8 cellular contexts compared by ENCODE assay signal in the genomic region with DNA sequence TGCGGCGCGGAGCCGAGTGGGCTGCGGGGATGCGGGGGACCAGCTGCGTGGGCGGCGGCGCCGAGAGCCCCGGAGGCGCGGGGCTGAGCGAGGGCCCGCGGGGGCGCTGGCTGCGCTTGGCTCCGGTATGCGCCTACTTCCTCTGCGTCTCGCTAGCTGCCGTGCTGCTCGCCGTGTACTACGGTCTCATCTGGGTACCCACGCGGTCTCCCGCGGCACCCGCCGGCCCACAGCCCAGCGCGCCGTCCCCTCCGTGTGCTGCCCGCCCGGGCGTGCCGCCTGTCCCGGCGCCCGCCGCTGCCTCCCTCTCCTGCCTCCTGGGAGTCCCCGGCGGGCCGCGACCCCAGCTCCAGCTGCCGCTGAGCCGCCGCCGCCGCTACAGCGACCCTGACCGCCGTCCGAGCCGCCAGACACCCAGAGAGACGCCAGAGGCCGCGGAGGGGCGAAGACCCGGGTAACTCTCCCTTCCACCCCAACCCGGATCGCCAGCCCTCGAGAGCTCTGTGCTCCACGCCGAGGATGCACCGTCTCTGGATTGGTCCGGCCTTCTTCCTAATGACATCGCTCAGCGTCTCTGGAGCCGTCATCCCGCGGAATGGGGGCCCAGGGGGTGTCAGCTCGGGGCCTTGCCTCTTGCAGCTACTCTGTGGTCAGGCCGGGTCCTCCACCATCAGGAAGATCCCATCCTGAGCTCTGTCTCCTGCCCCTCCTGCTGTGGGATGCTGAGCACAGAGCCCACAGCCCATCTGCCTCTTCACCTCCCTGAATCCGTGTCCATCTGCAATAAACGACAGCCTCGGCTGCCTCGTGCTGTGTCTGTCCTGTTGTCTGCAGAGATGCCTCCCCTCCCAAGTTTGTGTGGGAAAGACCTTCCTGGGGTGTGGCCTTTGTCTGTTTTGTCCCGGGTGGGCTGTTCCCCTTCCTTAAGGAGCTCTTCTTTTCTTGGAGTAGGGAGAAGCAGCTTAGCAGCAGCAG. TPM values are rescaled to one million over a fixed set of nuclear protein-coding genes. Genes with fewer than 3 reads are reported as not detected.
DNase-seq lines count a peak whose midpoint lies in the region; TF ChIP-seq lines count a peak whose summit lies in the region.

No MANE protein-coding gene starts in this region.

- CTCF ChIA-PET in HEK293 (lab: Yijun Ruan, JAX), result interaction anchor here (0.5 to 3.0 kb wide), 16 partner anchors 8 to 432 kb away, joined by 3 to 20 read pairs (median 4); partner anchors contain the start of gene DHX34

- peaks cover 8 to 12% of the 10 kb centered on the region in 2 experiments; a peak in 2 of 3 replicates for H3K36me3 ChIP-seq in HEK293 (ENCODE audit: control insufficient read depth in 2 of 2, insufficient read depth in 1 of 2, low read length in 2 of 2)
- peaks cover 30% of the 10 kb centered on the region for H3K36me3 ChIP-seq in SJSA1
- H3K36me3 ChIP-seq in esophagus (ENCODE audit: control insufficient read depth in 2 of 2, insufficient read depth in 2 of 2, low read length in 1 of 2), result peaks cover 2 to 18% of the 10 kb centered on the region in 2 donors

- peak overlapping the region; percentile 76 for H3K27ac Mint-ChIP-seq in neural crest cell (ENCODE audit: unreplicated experiment)

- H3K4me1 Mint-ChIP-seq in neural crest cell, result peaks cover 39% of the 10 kb centered on the region

- H3K9me3 Mint-ChIP-seq in neural crest cell, result no peaks in the 10 kb centered on the region

- H3K4me1 ChIP-seq in HEK293 (ENCODE audit: control insufficient read depth, insufficient read depth, low read length) (peaks cover 11% of the 10 kb centered on the region), SJSA1 (replicated peaks) (peaks cover 46% of the 10 kb centered on the region), esophagus (ENCODE audit: control insufficient read depth in 2 of 2, insufficient read depth in 2 of 2, low read length in 1 of 2) (peaks cover 4 to 7% of the 10 kb centered on the region in 2 donors)

- TF ChIP-seq CTCF in HEK293 (tag by site-specific recombination; IDR thresholded peaks at IDR 0.05) (no peak), neural crest cell (conservative IDR thresholded peaks at IDR 0.05) (no peak)

- POLR2A ChIA-PET in HEK293 (lab: Yijun Ruan, JAX), result interaction anchor here (0.5 to 4.3 kb wide), 22 partner anchors 10 to 1645 kb away, joined by 3 to 108 read pairs (median 6); partner anchors contain the start of genes CCDC9, DHX34 and ZC3H4

- DNase-seq in EH (ENCODE audit: low read depth), result peak; percentile 26
- DNase-seq in SJSA1 (ENCODE audit: low read depth in 1 of 2, low spot score in 2 of 2), result peak in 1 of 2 experiments; percentile 20
- DNase-seq in neural crest cell (ENCODE audit: low read depth, low spot score), result peak; percentile 37
- no peak for DNase-seq in NAMALWA (ENCODE audit: low spot score)
- DNase-seq in activated gamma-delta T cell (lab: John Stamatoyannopoulos, UW), result no peak
- DNase-seq in foreskin melanocyte, result no peak

- H3K4me3 Mint-ChIP-seq in neural crest cell, result peak overlapping the region; percentile 90

- H3K27ac ChIP-seq in HEK293 (ENCODE audit: extremely low read depth, low read depth, low read length) (no peak overlapping the region; the same call in 1 of the 2 replicates), SJSA1 (peak overlapping the region; percentile 18), esophagus (ENCODE audit: low read depth in 2 of 2, low read length in 1 of 2) (peak overlapping the region; percentile 50 to 74)

- H3K36me3 Mint-ChIP-seq in neural crest cell (ENCODE audit: low read depth), result peaks cover 3% of the 10 kb centered on the region

- H3K4me3 ChIP-seq in HEK293 (ENCODE audit: low read depth, low read length), result peak overlapping the region; percentile 50
- H3K4me3 ChIP-seq in SJSA1, result peak overlapping the region; percentile 45
- H3K4me3 ChIP-seq in esophagus (ENCODE audit: low read depth in 1 of 2, low read length in 2 of 2), result peak overlapping the region; percentile 48 to 59

- peaks cover 14% of the 10 kb centered on the region for H3K27me3 Mint-ChIP-seq in neural crest cell (ENCODE audit: low read depth)

- H3K9me3 ChIP-seq in HEK293 (ENCODE audit: control insufficient read depth, insufficient read depth, low read depth, low read length) (no peaks in the 10 kb centered on the region), SJSA1 (replicated peaks) (no peaks in the 10 kb centered on the region; the same call in 1 of the 2 replicates), esophagus (ENCODE audit: control insufficient read depth in 2 of 2, insufficient read depth in 1 of 2, low read depth in 1 of 2, low read length in 1 of 2) (no peaks in the 10 kb centered on the region)

- no peaks in the 10 kb centered on the region for H3K27me3 ChIP-seq in SJSA1 (replicated peaks)
- H3K27me3 ChIP-seq in esophagus (ENCODE audit: control insufficient read depth in 1 of 2, insufficient read depth in 2 of 2, low read length in 2 of 2), result no peaks in the 10 kb centered on the region

- WGBS in esophagus, 2 donors, result 5 to 18% methylated on average over 43 to 83 of the region's 83 CpGs

TF ChIP-seq in HEK293, 187 proteins besides CTCF, POLR2A, EP300 and RAD21:
- TF ChIP-seq MYNN (tag by site-specific recombination; IDR thresholded peaks at IDR 0.05; ENCODE audit: borderline replicate concordance) (no peak), PRDM6 (tag by site-specific recombination; IDR thresholded peaks at IDR 0.05) (no peak), PATZ1 (tag by site-specific recombination; IDR thresholded peaks at IDR 0.05) (peak; percentile 57; the same call in 1 of the 2 replicates), KLF17 (tag by site-specific recombination; IDR thresholded peaks at IDR 0.05) (no peak), ZNF404 (tag by site-specific recombination; IDR thresholded peaks at IDR 0.05) (no peak), SCRT1 (tag by site-specific recombination; IDR thresholded peaks at IDR 0.05; ENCODE audit: borderline replicate concordance) (no peak), ZNF677 (tag by site-specific recombination; IDR thresholded peaks at IDR 0.05) (0 out of 2 replicates have a peak, but pooled peaks have one; percentile 11), ZNF585B (tag by site-specific recombination; IDR thresholded peaks at IDR 0.05) (no peak), ZBTB17 (tag by site-specific recombination; IDR thresholded peaks at IDR 0.05) (peak; percentile 91), SCRT2 (tag by site-specific recombination; IDR thresholded peaks at IDR 0.05) (no peak), SP7 (tag by site-specific recombination; IDR thresholded peaks at IDR 0.05) (no peak), ZNF350 (tag by site-specific recombination; IDR thresholded peaks at IDR 0.05) (no peak), ZNF747 (tag by site-specific recombination; IDR thresholded peaks at IDR 0.05) (no peak), ZNF660 (tag by site-specific recombination; IDR thresholded peaks at IDR 0.05) (0 out of 2 replicates have a peak, but pooled peaks have one; percentile 65)

RNA-seq across cellular contexts. Expression of gene INAFM1, which starts 0.5 kb away (rescaled TPM):
- 2.4 and 2.5 TPM in 2 replicates for total RNA-seq in SJSA1 (2014; rRNA removed; shearing (Covaris generic))
- polyA plus RNA-seq in esophagus, result 1 to 10 TPM; 5.6 to 7.4 TPM
- total RNA-seq in neural crest cell, result 10.2 and 10.6 TPM in 2 replicates

RNA-seq across cellular contexts. Expression of gene CCDC9, which starts 18.9 kb away (rescaled TPM):
- total RNA-seq in SJSA1 (2014; rRNA removed; shearing (Covaris generic)), result 8.0 and 12.1 TPM in 2 replicates
- polyA plus RNA-seq in esophagus, result 10 to 100 TPM; 12.9 to 22.2 TPM
- 24.6 and 26.1 TPM in 2 replicates for total RNA-seq in neural crest cell

RNA-seq across cellular contexts. Expression of gene C5AR1, which starts 34.5 kb away (rescaled TPM):
- total RNA-seq in SJSA1 (2014; rRNA removed; shearing (Covaris generic)), result not detected in 2 replicates
- under 1 TPM; 0.71 to 0.96 TPM for polyA plus RNA-seq in esophagus
- total RNA-seq in neural crest cell, result 0.44 TPM in 1 of 2 replicates, not detected in the other

RNA-seq across cellular contexts. Expression of gene BBC3, which starts 44.2 kb away (rescaled TPM):
- total RNA-seq in SJSA1 (2014; rRNA removed; shearing (Covaris generic)), result 4.5 and 10.1 TPM in 2 replicates
- polyA plus RNA-seq in esophagus, result 1 to 10 TPM; 1.4 to 1.8 TPM
- 6.1 and 6.3 TPM in 2 replicates for total RNA-seq in neural crest cell

RNA-seq across cellular contexts. Expression of gene C5AR2, which starts 56.8 kb away (rescaled TPM):
- not detected in 2 replicates for total RNA-seq in SJSA1 (2014; rRNA removed; shearing (Covaris generic))
- polyA plus RNA-seq in esophagus, result under 1 TPM; 0.12 to 0.29 TPM
- not detected in 2 replicates for total RNA-seq in neural crest cell

Comparison
In these comparisons a context has a peak if more than half of its experiments do, and no peak if none do; other contexts are left out.
1. DNase-seq: peak in EH (single experiment) and neural crest cell (single experiment); none in NAMALWA (single experiment), activated gamma-delta T cell (single experiment) and foreskin melanocyte (single experiment).
2. Peak in every context shown above with its lines, with median percentiles within 50 percentile points of each other: H3K4me3 ChIP-seq.